In genomic region chr2:33529771-33530481, GRCh38 we compare ENCODE assay signal across 9 cellular contexts. TPM values are rescaled to one million over a fixed set of nuclear protein-coding genes. Genes with fewer than 3 reads are reported as not detected.
A peak's percentile ranks its signal among the peaks of the same experiment; 100 is the strongest.
DNase-seq lines count a peak whose midpoint lies in the region; ATAC-seq and TF ChIP-seq lines count a peak whose summit lies in the region.
"Had no signal": no experiment of that assay in that cellular context is flagged by ENCODE, and none has a peak within 500 bp of the region (broad histone marks: within the 10 kb centered on the region; RNA-seq: fewer than 3 reads in every experiment).

No MANE protein-coding gene starts in this region.

- no peak for TF ChIP-seq CTCF in DOHH2 (IDR thresholded peaks at IDR 0.05; ENCODE audit: low read depth, low read length, poor library complexity, severe bottlenecking)
- no peak for TF ChIP-seq CTCF in HCT116 (IDR thresholded peaks at IDR 0.05 in 2 of 3, conservative IDR thresholded peaks at IDR 0.05 in 1 of 3; ENCODE audit: borderline replicate concordance in 1 of 3, insufficient read depth in 1 of 3, low read depth in 2 of 3, low read length in 2 of 3)

- DNase-seq in HCT116 (ENCODE audit: low read depth, low spot score) (no peak), SK-MEL-5 (ENCODE audit: low read depth, low spot score) (peak; percentile 50), islet precursor cell (peak; percentile 75), NCI-H446 treated with DMSO at 0.1 percent for 48 hours (lab: John Stamatoyannopoulos, UW) (no peak), HuH-7.5 (ENCODE audit: low spot score) (no peak), NCI-H1694 (lab: John Stamatoyannopoulos, UW) (no peak), NCI-H748 treated with DMSO at 0.1 percent for 48 hours (lab: John Stamatoyannopoulos, UW) (no peak)
- DNase-seq: stimulated activated CD4-positive, alpha-beta T cell treated with anti-CD3 and anti-CD28 coated beads, Interleukin-4, amount 100 ng/mL, for 24 hours had no signal

- intact Hi-C loops in HCT116 (cut with micrococcal nuclease): no loop called here

- no peaks in the 10 kb centered on the region for H3K9me3 ChIP-seq in DOHH2 (ENCODE audit: control insufficient read depth, insufficient read depth, low read length)
- H3K9me3 ChIP-seq in HCT116 (ENCODE audit: control insufficient read depth in 1 of 2, insufficient read depth in 1 of 2, low read depth in 1 of 2, low read length in 2 of 2): no peaks in the 10 kb centered on the region

- H4K20me1 ChIP-seq in DOHH2 (ENCODE audit: control insufficient read depth, insufficient read depth, low read depth, low read length): no peaks in the 10 kb centered on the region
- H4K20me1 ChIP-seq in HCT116 (ENCODE audit: insufficient read depth): no peaks in the 10 kb centered on the region

- TF ChIP-seq RAD21 in HCT116 (IDR thresholded peaks at IDR 0.05; ENCODE audit: low read depth): no peak

- peaks cover 56% of the 10 kb centered on the region for H3F3A ChIP-seq in DOHH2 (ENCODE audit: control insufficient read depth, insufficient read depth)

- peak overlapping the region; percentile 87 for H2AFZ ChIP-seq in HCT116 (ENCODE audit: low read depth, low read length, poor library complexity, severe bottlenecking)

- H3K9ac ChIP-seq in HCT116 (ENCODE audit: low read length): no peak overlapping the region

- no peak for TF ChIP-seq POLR2A in HCT116 (IDR thresholded peaks at IDR 0.05; ENCODE audit: borderline replicate concordance, extremely low read depth, insufficient read depth, insufficient read length)

- H3K4me1 ChIP-seq in DOHH2 (ENCODE audit: control insufficient read depth, low read length) (peaks cover 91% of the 10 kb centered on the region), HCT116 (ENCODE audit: control insufficient read depth in 1 of 2, insufficient read depth in 2 of 2, low read length in 2 of 2) (peaks cover 0 to 4% of the 10 kb centered on the region in 2 experiments; a peak in 1 of 4 replicates)

- H3K27ac ChIP-seq in DOHH2 (ENCODE audit: low read depth, low read length) (peak overlapping the region; percentile 100), HCT116 (ENCODE audit: low read depth, low read length) (no peak overlapping the region)

- peak; percentile 64 for ATAC-seq in HCT116

- H3K79me2 ChIP-seq in DOHH2 (ENCODE audit: control insufficient read depth, low read length): peaks cover 28% of the 10 kb centered on the region
- H3K79me2 ChIP-seq in HCT116 (ENCODE audit: insufficient read depth, low read length): no peaks in the 10 kb centered on the region

- H3K4me2 ChIP-seq in DOHH2 (ENCODE audit: low read length): peak overlapping the region; percentile 94
- H3K4me2 ChIP-seq in HCT116 (ENCODE audit: low read length): no peak overlapping the region

- in situ Hi-C loops in SK-MEL-5 (cut with HindIII; ENCODE audit: low pct_unique_long_range_greater_than_20kb, low sequenced_read_pairs): no loop called here

- H3K27me3 ChIP-seq in DOHH2 (ENCODE audit: control insufficient read depth, low read length) (no peaks in the 10 kb centered on the region), HCT116 (ENCODE audit: insufficient read depth, low read length) (no peaks in the 10 kb centered on the region)

- CTCF ChIA-PET in HCT116 (lab: Charles Lee): no interaction called here

- RAD21 ChIA-PET in HCT116 (lab: Charles Lee; ENCODE audit: low non-redundant PET in 1 of 2, low total read pairs in 2 of 2, uncharacterized antibody in 2 of 2, unreplicated experiment in 2 of 2): no interaction called here

- BruUV-seq in HCT116 (replicated peaks; lab: Mats Ljungman, UMichigan): no TSS peak

- H3K9me2 ChIP-seq in DOHH2 (replicated peaks; ENCODE audit: control insufficient read depth, low read length) (no peaks in the 10 kb centered on the region), HCT116 (ENCODE audit: insufficient read depth) (0 out of 2 replicates have a peak, but pooled peaks cover 2% of the 10 kb centered on the region)

- POLR2A ChIA-PET in HCT116 (lab: Charles Lee): no interaction called here

- H3K36me3 ChIP-seq in DOHH2 (ENCODE audit: control insufficient read depth, low read length) (peaks cover 86% of the 10 kb centered on the region), HCT116 (ENCODE audit: control insufficient read depth in 1 of 2, insufficient read depth in 2 of 2, low read length in 2 of 2) (no peaks in the 10 kb centered on the region)

- H3K4me3 ChIP-seq in DOHH2 (ENCODE audit: low read length) (peak overlapping the region; percentile 68), HCT116 (replicated peaks in 1 of 2; ENCODE audit: low read depth in 1 of 2, low read length in 2 of 2) (no peak overlapping the region)

TF ChIP-seq in HCT116, 20 proteins besides CTCF, POLR2A, EP300 and RAD21:
- TF ChIP-seq YY1 (IDR thresholded peaks at IDR 0.05; ENCODE audit: extremely low read depth, insufficient replicate concordance, low read depth, low read length) (peak; percentile 89), ATF3 (IDR thresholded peaks at IDR 0.05) (no peak)

RNA-seq across cellular contexts. Expression of gene RASGRP3, which starts 53.5 kb away (rescaled TPM):
- 0.59 TPM for total RNA-seq in HCT116 (2021; ENCODE audit: unreplicated experiment)
- 0.16 and 0.45 TPM in 2 replicates for polyA plus RNA-seq in HCT116 (2012)
- 25.8 and 26.3 TPM in 2 replicates for total RNA-seq in SK-MEL-5 (2014; rRNA removed; shearing (Covaris generic))
- polyA plus RNA-seq in SK-MEL-5 (2015; cell fraction: cytosol; rRNA removed): 3.0 and 3.7 TPM in 2 replicates
- 8.3 and 26.7 TPM in 2 replicates for polyA plus RNA-seq in SK-MEL-5 (2015; cell fraction: nucleus; rRNA removed)

Comparison
In these comparisons a context has a peak if more than half of its experiments do, and no peak if none do; other contexts are left out.
1. DNase-seq: peak in SK-MEL-5 (single experiment) and islet precursor cell (single experiment); none in HCT116 (single experiment), NCI-H446 treated with DMSO at 0.1 percent for 48 hours (single experiment), HuH-7.5 (single experiment), NCI-H1694 (single experiment) and NCI-H748 treated with DMSO at 0.1 percent for 48 hours (single experiment).
2. RNA of gene RASGRP3, which starts 53.5 kb away (total RNA-seq): 25.8 to 26.3 TPM in SK-MEL-5; 0.59 TPM in HCT116 (single experiment); every median in the first group is over 10 times any median in the second.